ENCODE assay signal across 15 cellular contexts in the genomic region with DNA sequence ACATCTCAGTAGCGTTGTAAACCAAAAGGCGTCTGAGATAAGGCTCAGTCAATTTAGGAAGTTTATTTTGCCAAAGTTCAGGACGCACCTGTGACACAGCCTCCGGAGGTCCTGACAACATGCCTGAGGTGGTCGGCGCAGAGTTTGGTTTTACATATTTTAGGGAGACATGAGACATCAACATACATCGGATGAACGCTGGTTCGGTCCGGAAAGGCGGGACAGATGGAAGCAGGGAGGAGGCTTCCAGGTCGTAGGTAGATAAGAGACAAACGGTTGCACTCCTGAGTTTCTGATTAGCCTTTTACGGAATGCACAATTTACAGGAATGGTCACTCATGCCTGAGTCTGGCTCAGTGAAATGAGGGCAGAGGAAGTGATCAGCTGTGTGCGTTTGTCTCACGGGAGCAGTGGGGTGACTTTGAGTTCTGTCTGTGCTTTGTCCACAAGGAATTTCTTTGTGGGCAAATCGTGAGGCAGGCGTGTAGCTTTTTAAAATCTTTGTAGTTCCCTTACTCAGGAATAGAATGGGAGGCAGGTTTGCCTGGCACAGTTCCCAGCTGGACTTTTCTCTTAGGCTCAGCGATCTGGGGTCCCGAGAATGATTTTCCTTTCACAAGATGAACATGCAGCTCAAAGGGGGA. TPM values are rescaled to one million over a fixed set of nuclear protein-coding genes. Genes with fewer than 3 reads are reported as not detected.
DNase-seq lines count a peak whose midpoint lies in the region; ATAC-seq and TF ChIP-seq lines count a peak whose summit lies in the region.
"Had no signal": no experiment of that assay in that cellular context is flagged by ENCODE, and none has a peak within 500 bp of the region (broad histone marks: within the 10 kb centered on the region; RNA-seq: fewer than 3 reads in every experiment).

No MANE protein-coding gene starts in this region.

- H3K4me3 Mint-ChIP-seq in glutamatergic neuron (ENCODE audit: unreplicated experiment) (no peak overlapping the region), neural crest cell (no peak overlapping the region)
- H3K4me3 Mint-ChIP-seq in stimulated activated naive B cell treated with anti-CD40 and anti-IgM and Interleukin-4, amounts not matched to agents 10 μg/mL and 1 μg/mL and 100 μg/mL, for 72 hours = no peak overlapping the region
- H3K4me3 Mint-ChIP-seq: CD8-positive, alpha-beta memory T cell had no signal

- peaks cover 13% of the 10 kb centered on the region for H3K9me3 Mint-ChIP-seq in glutamatergic neuron (ENCODE audit: unreplicated experiment)
- H3K9me3 Mint-ChIP-seq in neural crest cell = no peaks in the 10 kb centered on the region
- no peaks in the 10 kb centered on the region for H3K9me3 Mint-ChIP-seq in stimulated activated naive B cell treated with anti-CD40 and anti-IgM and Interleukin-4, amounts not matched to agents 10 μg/mL and 1 μg/mL and 100 μg/mL, for 72 hours

- no peak overlapping the region for H3K27ac ChIP-seq in BLaER1 treated with 17β-estradiol and CSF1 and Interleukin-3, amounts not matched to agents 10 nM and 100 nM

- no peaks in the 10 kb centered on the region for H3K9me3 ChIP-seq in BLaER1 treated with 17β-estradiol and CSF1 and Interleukin-3, amounts not matched to agents 10 nM and 100 nM (replicated peaks in 1 of 11)

- H3K4me1 Mint-ChIP-seq in glutamatergic neuron (ENCODE audit: low read depth, unreplicated experiment) (peaks cover 16% of the 10 kb centered on the region), neural crest cell (peaks cover 45% of the 10 kb centered on the region)
- H3K4me1 Mint-ChIP-seq in stimulated activated naive B cell treated with anti-CD40 and anti-IgM and Interleukin-4, amounts not matched to agents 10 μg/mL and 1 μg/mL and 100 μg/mL, for 72 hours = no peaks in the 10 kb centered on the region
- H3K4me1 Mint-ChIP-seq: CD8-positive, alpha-beta memory T cell had no signal

- no peaks in the 10 kb centered on the region for H3K36me3 ChIP-seq in BLaER1 treated with 17β-estradiol and CSF1 and Interleukin-3, amounts not matched to agents 10 nM and 100 nM

- peak overlapping the region in 8 of 11 experiments; percentile 16 to 63 (median 36); a peak in 15 of 22 replicates for H3K4me2 ChIP-seq in BLaER1 treated with 17β-estradiol and CSF1 and Interleukin-3, amounts not matched to agents 10 nM and 100 nM

- peak overlapping the region; percentile 31 for H3K27ac Mint-ChIP-seq in glutamatergic neuron (ENCODE audit: unreplicated experiment)
- H3K27ac Mint-ChIP-seq in neural crest cell (ENCODE audit: unreplicated experiment) = peak overlapping the region; percentile 16
- H3K27ac Mint-ChIP-seq in stimulated activated naive B cell treated with anti-CD40 and anti-IgM and Interleukin-4, amounts not matched to agents 10 μg/mL and 1 μg/mL and 100 μg/mL, for 72 hours = no peak overlapping the region

- no peak overlapping the region for H3K4me3 ChIP-seq in BLaER1 treated with 17β-estradiol and CSF1 and Interleukin-3, amounts not matched to agents 10 nM and 100 nM

- DNase-seq in astrocyte of the hippocampus (ENCODE audit: low read depth, low spot score) = peak; percentile 56
- DNase-seq in glutamatergic neuron = no peak
- no peak for DNase-seq in neural crest cell (ENCODE audit: low read depth, low spot score)
- DNase-seq in Kasumi-1 (lab: John Stamatoyannopoulos, UW) = no peak
- no peak for DNase-seq in stimulated activated naive B cell treated with anti-CD40 and anti-IgM and Interleukin-4, amounts not matched to agents 10 μg/mL and 1 μg/mL and 100 μg/mL, for 72 hours
- no peak for DNase-seq in epidermal melanocyte (ENCODE audit: insufficient read length, low spot score)
- DNase-seq: ACHN; CD8-positive, alpha-beta memory T cell; HCEC 1CT; NCI-H1436; NCI-H2029 treated with DMSO at 0.1 percent for 48 hours; PC-3 had no signal

- no peaks in the 10 kb centered on the region for H3K36me3 Mint-ChIP-seq in glutamatergic neuron (ENCODE audit: unreplicated experiment)
- H3K36me3 Mint-ChIP-seq in neural crest cell (ENCODE audit: low read depth) = no peaks in the 10 kb centered on the region
- H3K36me3 Mint-ChIP-seq in stimulated activated naive B cell treated with anti-CD40 and anti-IgM and Interleukin-4, amounts not matched to agents 10 μg/mL and 1 μg/mL and 100 μg/mL, for 72 hours = no peaks in the 10 kb centered on the region
- H3K36me3 Mint-ChIP-seq: CD8-positive, alpha-beta memory T cell had no signal

- H4K20me1 ChIP-seq in BLaER1 treated with 17β-estradiol and CSF1 and Interleukin-3, amounts not matched to agents 10 nM and 100 nM = peaks cover 0 to 18% (median 0%) of the 10 kb centered on the region in 11 experiments; a peak in 5 of 22 replicates

- ATAC-seq in GM21367 (IDR thresholded peaks at IDR 0.05; ENCODE audit: unreplicated experiment) = no peak
- ATAC-seq in stimulated activated naive B cell treated with anti-CD40 and anti-IgM and Interleukin-4, amounts not matched to agents 10 μg/mL and 1 μg/mL and 100 μg/mL, for 72 hours (replicated peaks) = no peak
- ATAC-seq: PC-3 had no signal

- no peak overlapping the region for H3K9ac ChIP-seq in BLaER1 treated with 17β-estradiol and CSF1 and Interleukin-3, amounts not matched to agents 10 nM and 100 nM

- H3K27me3 Mint-ChIP-seq in glutamatergic neuron (ENCODE audit: unreplicated experiment) (peaks cover 3% of the 10 kb centered on the region), neural crest cell (ENCODE audit: low read depth) (no peaks in the 10 kb centered on the region)
- peaks cover 25 to 40% of the 10 kb centered on the region in 2 donors for H3K27me3 Mint-ChIP-seq in stimulated activated naive B cell treated with anti-CD40 and anti-IgM and Interleukin-4, amounts not matched to agents 10 μg/mL and 1 μg/mL and 100 μg/mL, for 72 hours

- peaks cover 0 to 18% (median 5%) of the 10 kb centered on the region in 11 experiments; a peak in 7 of 22 replicates for H3K27me3 ChIP-seq in BLaER1 treated with 17β-estradiol and CSF1 and Interleukin-3, amounts not matched to agents 10 nM and 100 nM

- TF ChIP-seq CTCF in glutamatergic neuron (IDR thresholded peaks at IDR 0.05; ENCODE audit: partially characterized antibody, unreplicated experiment) (no peak), neural crest cell (conservative IDR thresholded peaks at IDR 0.05) (no peak)

- peaks cover 0 to 29% (median 12%) of the 10 kb centered on the region in 10 experiments; a peak in 14 of 20 replicates for H3K4me1 ChIP-seq in BLaER1 treated with 17β-estradiol and CSF1 and Interleukin-3, amounts not matched to agents 10 nM and 100 nM

RNA-seq across cellular contexts. Expression of a gene that starts 36.3 kb away (rescaled TPM):
- 0.71 TPM for total RNA-seq in glutamatergic neuron (ENCODE audit: unreplicated experiment)
- 0.66 and 1.9 TPM in 2 replicates for total RNA-seq in neural crest cell
- total RNA-seq: Daoy had no signal
